Comparison of ENCODE assay signal across 18 cellular contexts in genomic region chr2:192098814-192099491, GRCh38.
DNase-seq lines count a peak whose midpoint lies in the region; ATAC-seq lines count a peak whose summit lies in the region.
"Had no signal": no experiment of that assay in that cellular context is flagged by ENCODE, and none has a peak within 500 bp of the region (broad histone marks: within the 10 kb centered on the region; RNA-seq: fewer than 3 reads in every experiment).

No MANE protein-coding gene starts in this region.

- no peaks in the 10 kb centered on the region for H3K9me3 Mint-ChIP-seq in memory B cell
- H3K9me3 Mint-ChIP-seq: GM23338; T-helper 1 cell treated with Interleukin-12 subunit alpha and Interleukin-12 subunit beta and Interleukin-4 antibody, amounts not matched to agents 30 μg/mL and 1 μg/mL, for 36 hours had no signal

- no peaks in the 10 kb centered on the region for H3K36me3 ChIP-seq in H7 (replicated peaks; ENCODE audit: control insufficient read depth, insufficient read depth, low read length)
- H3K36me3 ChIP-seq: MG63 had no signal

- H3K4me3 ChIP-seq in H7 (ENCODE audit: insufficient read depth, low read depth, low read length), result no peak overlapping the region
- H3K4me3 ChIP-seq: GM23338, MG63 had no signal

- H3K36me3 Mint-ChIP-seq in memory B cell, result no peaks in the 10 kb centered on the region

- no peaks in the 10 kb centered on the region for H3K27me3 ChIP-seq in H7 (ENCODE audit: control insufficient read depth, insufficient read depth, low read length)
- H3K27me3 ChIP-seq: MG63 had no signal

- no peak overlapping the region for H3K4me3 Mint-ChIP-seq in memory B cell
- H3K4me3 Mint-ChIP-seq: GM23338; T-helper 1 cell treated with Interleukin-12 subunit alpha and Interleukin-12 subunit beta and Interleukin-4 antibody, amounts not matched to agents 30 μg/mL and 1 μg/mL, for 36 hours had no signal

- ATAC-seq in GM18867 (IDR thresholded peaks at IDR 0.05; ENCODE audit: unreplicated experiment), result peak; percentile 71
- ATAC-seq in HG02938 (IDR thresholded peaks at IDR 0.05; ENCODE audit: unreplicated experiment), result peak; percentile 69
- peak; percentile 58 for ATAC-seq in HG03432 (IDR thresholded peaks at IDR 0.05; ENCODE audit: unreplicated experiment)
- peak; percentile 57 for ATAC-seq in memory B cell (ENCODE audit: low read depth)
- ATAC-seq: GM23338 had no signal

- H3K4me1 Mint-ChIP-seq in memory B cell, result peaks cover 4% of the 10 kb centered on the region
- H3K4me1 Mint-ChIP-seq: GM23338 had no signal

- DNase-seq in memory B cell (ENCODE audit: low spot score in 2 of 2) (no peak), H7 (no peak)
- DNase-seq in activated CD4-positive, alpha-beta T cell treated with anti-CD3 and anti-CD28 coated beads, Interleukin-2, amount 50 U/mL, for 48 hours, result no peak
- DNase-seq in stimulated activated naive CD4-positive, alpha-beta T cell treated with Interleukin-2 at 50 U/mL for 16 hours (lab: John Stamatoyannopoulos, UW), result no peak
- DNase-seq: C1 segment of cervical spinal cord, GF-D8, Karpas-422, MG63, NCI-H1105, NCI-H1694, NCI-H2107, NCI-H345, NCI-H526 had no signal

- H3K27ac Mint-ChIP-seq in memory B cell, result peak overlapping the region; percentile 74
- H3K27ac Mint-ChIP-seq: GM23338; T-helper 1 cell treated with Interleukin-12 subunit alpha and Interleukin-12 subunit beta and Interleukin-4 antibody, amounts not matched to agents 30 μg/mL and 1 μg/mL, for 36 hours had no signal

- peaks cover 7% of the 10 kb centered on the region for H3K27me3 Mint-ChIP-seq in memory B cell
